In genomic region chr17:45201880-45202279, GRCh38 we compare ENCODE assay signal across 8 cellular contexts. TPM values are rescaled to one million over a fixed set of nuclear protein-coding genes. Genes with fewer than 3 reads are reported as not detected.
DNase-seq lines count a peak whose midpoint lies in the region; ATAC-seq and TF ChIP-seq lines count a peak whose summit lies in the region.
"Not testable (repeated sequence)": the region's sequence is repeated elsewhere in the genome, so short reads cannot be mapped to it uniquely, and the experiment has no call there.

No MANE protein-coding gene starts in this region.

- intact Hi-C loops in esophagus squamous epithelium (cut with DNase I); left ventricle myocardium inferior (cut with micrococcal nuclease): not testable (repeated sequence)

- H3K36me3 ChIP-seq in GM23248 (ENCODE audit: low read depth); esophagus squamous epithelium; left ventricle myocardium inferior; lung (ENCODE audit: control insufficient read depth in 2 of 2, insufficient read depth in 2 of 2, low read length in 2 of 2); upper lobe of left lung: not testable (repeated sequence)

- not testable (repeated sequence) for TF ChIP-seq POLR2A in esophagus squamous epithelium (IDR thresholded peaks at IDR 0.05); upper lobe of left lung (IDR thresholded peaks at IDR 0.05)

- TF ChIP-seq EP300 in upper lobe of left lung (IDR thresholded peaks at IDR 0.05), result peak in 1 of 4 donors; percentile 14

- in situ Hi-C loops in GM23248 (cut with MboI), result not testable (repeated sequence)

- H3K4me3 ChIP-seq in AG10803 (ENCODE audit: low read length); GM23248; esophagus squamous epithelium; left ventricle myocardium inferior; lung; upper lobe of left lung: not testable (repeated sequence)

- ATAC-seq in lung (ENCODE audit: insufficient read depth, low FRiP score), result peak; percentile 20
- ATAC-seq in upper lobe of left lung (ENCODE audit: low FRiP score in 2 of 2), result peak; percentile 38 to 71

- not testable (repeated sequence) for H3F3A ChIP-seq in GM23248 (ENCODE audit: insufficient read depth)

- not testable (repeated sequence) for H4K20me1 ChIP-seq in GM23248 (ENCODE audit: insufficient read depth)

- not testable (repeated sequence) for H3K79me2 ChIP-seq in GM23248 (ENCODE audit: insufficient read depth)

- H3K4me2 ChIP-seq in GM23248 (ENCODE audit: unreplicated experiment), result not testable (repeated sequence)

- H3K9me2 ChIP-seq in GM23248 (ENCODE audit: insufficient read depth), result not testable (repeated sequence)

- H3K9ac ChIP-seq in GM23248, result not testable (repeated sequence)

- H3K27me3 ChIP-seq in GM23248 (replicated peaks; ENCODE audit: insufficient read depth); esophagus squamous epithelium; left ventricle myocardium inferior (ENCODE audit: low read depth); lung (ENCODE audit: control insufficient read depth, insufficient read depth); upper lobe of left lung: not testable (repeated sequence)

- H3K4me1 ChIP-seq in GM23248 (ENCODE audit: insufficient read depth); lung (ENCODE audit: control insufficient read depth in 2 of 2, insufficient read depth in 2 of 2, low read length in 2 of 2): not testable (repeated sequence)
- H3K4me1 ChIP-seq in esophagus squamous epithelium (peaks cover 10 to 39% (median 14%) of the 10 kb centered on the region in 3 donors), left ventricle myocardium inferior (peaks cover 21% of the 10 kb centered on the region), upper lobe of left lung (peaks cover 8 to 16% (median 11%) of the 10 kb centered on the region in 4 donors)

- H2AFZ ChIP-seq in GM23248, result 0 out of 2 replicates have a peak overlapping the region, but pooled peaks have one; percentile 28

- H3K27ac ChIP-seq in GM23248; lung (ENCODE audit: low read depth in 1 of 2, low read length in 1 of 2); upper lobe of left lung: not testable (repeated sequence)
- H3K27ac ChIP-seq in esophagus squamous epithelium, result peak overlapping the region; percentile 25 to 68 (median 58)
- peak overlapping the region; percentile 76 for H3K27ac ChIP-seq in left ventricle myocardium inferior (replicated peaks)

- TF ChIP-seq CTCF in AG10803 (conservative IDR thresholded peaks at IDR 0.05; ENCODE audit: low read length); esophagus squamous epithelium (IDR thresholded peaks at IDR 0.05); left ventricle myocardium inferior (IDR thresholded peaks at IDR 0.05; ENCODE audit: borderline replicate concordance); lung (IDR thresholded peaks at IDR 0.05; ENCODE audit: control extremely low read depth, extremely low read depth); upper lobe of left lung (IDR thresholded peaks at IDR 0.05): not testable (repeated sequence)

- DNase-seq in AG10803 (ENCODE audit: low read depth) (peak; percentile 85), GM23248 (peak; percentile 81), NOMO-1 treated with dmso at 0.1 percent for 144 hours (lab: John Stamatoyannopoulos, UW; ENCODE audit: unreplicated experiment) (peak; percentile 74), amniotic epithelial cell (ENCODE audit: low read depth) (peak; percentile 83), left ventricle myocardium inferior (peak; percentile 36), upper lobe of left lung (peak in 1 of 2 donors; percentile 67)
- DNase-seq in esophagus squamous epithelium (lab: John Stamatoyannopoulos, UW); lung (ENCODE audit: low spot score): not testable (repeated sequence)

- WGBS in GM23248 (ENCODE audit: low coverage in 1 of 2, low lambda C conversion rate in 2 of 2, missing lambda C conversion rate in 2 of 2), 2 experiments, result 55% methylated on average over 6 of the region's 6 CpGs
- WGBS in esophagus squamous epithelium, 2 donors, result 66 to 68% methylated on average over 5 to 6 of the region's 6 CpGs
- WGBS in lung, 2 donors, result 50 to 67% methylated on average over 6 of the region's 6 CpGs
- WGBS in upper lobe of left lung, 2 donors, result 59 to 77% methylated on average over 6 of the region's 6 CpGs

- H3K9me3 ChIP-seq in GM23248 (ENCODE audit: low read depth); esophagus squamous epithelium; left ventricle myocardium inferior (replicated peaks); lung (ENCODE audit: control insufficient read depth in 2 of 2, insufficient read depth in 1 of 2, low read length in 1 of 2); upper lobe of left lung: not testable (repeated sequence)

RNA-seq across cellular contexts. Expression of gene FMNL1, which starts 19.8 kb away (rescaled TPM):
- total RNA-seq in GM23248 (2014; rRNA removed; shearing (Covaris generic)), result 4.2 and 10.5 TPM in 2 replicates
- polyA plus RNA-seq in GM23248 (2016; fragmentation: Nextera tagmentation; extraction: Ambion mirVana), result 1.4 and 1.7 TPM in 2 replicates
- total RNA-seq in esophagus squamous epithelium, result 10 to 100 TPM in 2 of 4 donors, 1 to 10 TPM in 2; 3.5 to 16.8 (median 6.9) TPM
- total RNA-seq in left ventricle myocardium inferior, result 8.7 TPM
- 10 to 100 TPM; 25.0 to 83.7 TPM for total RNA-seq in lung
- 100 to 1,000 TPM in 1 of 2 donors, 10 to 100 TPM in 1; 29.5 to 135 TPM for polyA plus RNA-seq in lung
- 100 to 1,000 TPM in 3 of 6 donors, 10 to 100 TPM in 3; 42.9 to 119 (median 98.3) TPM for total RNA-seq in upper lobe of left lung

RNA-seq across cellular contexts. Expression of gene HEXIM2, which starts 40.2 kb away (rescaled TPM):
- total RNA-seq in GM23248 (2014; rRNA removed; shearing (Covaris generic)), result 2.0 and 4.8 TPM in 2 replicates
- polyA plus RNA-seq in GM23248 (2016; fragmentation: Nextera tagmentation; extraction: Ambion mirVana), result 4.7 and 8.6 TPM in 2 replicates
- total RNA-seq in esophagus squamous epithelium, result 1 to 10 TPM; 1.7 to 9.0 (median 4.9) TPM
- total RNA-seq in left ventricle myocardium inferior, result 7.0 TPM
- total RNA-seq in lung, result 10 to 100 TPM in 1 of 2 donors, 1 to 10 TPM in 1; 7.6 to 10.6 TPM
- 1 to 10 TPM; 4.3 to 6.5 TPM for polyA plus RNA-seq in lung
- 10 to 100 TPM in 2 of 6 donors, 1 to 10 TPM in 4; 4.1 to 14.7 (median 9.3) TPM for total RNA-seq in upper lobe of left lung

RNA-seq across cellular contexts. Expression of gene HEXIM1, which starts 53.6 kb away (rescaled TPM):
- 11.6 and 16.2 TPM in 2 replicates for total RNA-seq in GM23248 (2014; rRNA removed; shearing (Covaris generic))
- polyA plus RNA-seq in GM23248 (2016; fragmentation: Nextera tagmentation; extraction: Ambion mirVana), result 9.5 and 10.6 TPM in 2 replicates
- total RNA-seq in esophagus squamous epithelium, result 10 to 100 TPM; 19.8 to 28.4 (median 25.3) TPM
- 28.8 TPM for total RNA-seq in left ventricle myocardium inferior
- total RNA-seq in lung, result 10 to 100 TPM; 25.3 to 34.4 TPM
- 10 to 100 TPM; 14.5 to 18.7 TPM for polyA plus RNA-seq in lung
- total RNA-seq in upper lobe of left lung, result 10 to 100 TPM; 19.9 to 43.8 (median 32.3) TPM
